In the genomic region with DNA sequence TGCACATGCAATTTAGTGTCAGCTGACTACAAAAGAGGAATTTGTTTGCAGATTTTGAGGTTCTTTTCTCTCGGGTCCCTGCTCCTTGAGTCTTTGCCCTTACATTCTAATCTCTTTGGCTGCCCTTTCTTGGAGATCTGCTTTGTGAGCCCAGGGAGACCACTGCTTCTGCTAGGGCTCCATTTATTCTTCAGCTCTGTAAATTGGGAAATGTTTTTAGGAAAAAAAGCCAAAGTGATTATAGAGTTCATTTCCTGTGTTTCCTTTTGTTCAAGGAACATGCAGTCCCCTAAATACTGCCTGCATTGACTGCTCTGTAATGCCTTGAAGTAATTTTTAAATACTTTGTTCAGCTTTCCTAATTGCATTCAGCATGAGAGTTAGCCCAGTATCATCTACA, we compare ENCODE assay signal across 25 cellular contexts.
DNase-seq lines count a peak whose midpoint lies in the region; ATAC-seq and TF ChIP-seq lines count a peak whose summit lies in the region.
"Had no signal": no experiment of that assay in that cellular context is flagged by ENCODE, and none has a peak within 500 bp of the region (broad histone marks: within the 10 kb centered on the region; RNA-seq: fewer than 3 reads in every experiment).

No MANE protein-coding gene starts in this region.

- no peaks in the 10 kb centered on the region for H3K23me2 ChIP-seq in H9 (ENCODE audit: insufficient read length, low read depth, low read length, poor library complexity, severe bottlenecking)

- no peak overlapping the region for H3K14ac ChIP-seq in H9 (ENCODE audit: insufficient read depth, low read length)

- H3K36me3 ChIP-seq in brain microvascular endothelial cell (replicated peaks) (no peaks in the 10 kb centered on the region), psoas muscle (ENCODE audit: insufficient read depth in 1 of 2, low read depth in 1 of 2) (no peaks in the 10 kb centered on the region)
- H3K36me3 ChIP-seq: gastroesophageal sphincter had no signal

- no peak overlapping the region for H3K56ac ChIP-seq in H9 (ENCODE audit: insufficient read length, low read depth, low read length)

- no peak overlapping the region for H4K8ac ChIP-seq in H9 (replicated peaks; ENCODE audit: insufficient read length, low read depth, low read length)

- no peak overlapping the region for H3K4me2 ChIP-seq in H9 (ENCODE audit: insufficient read depth, insufficient read length, low read length)

- no peak overlapping the region for H2BK5ac ChIP-seq in H9 (ENCODE audit: insufficient read length, low read length)

- no peaks in the 10 kb centered on the region for H3K79me2 ChIP-seq in H9 (ENCODE audit: insufficient read depth, low read length)

- peaks cover 0 to 7% (median 0%) of the 10 kb centered on the region in 3 experiments; a peak in 2 of 7 replicates for H3K36me3 Mint-ChIP-seq in H9 (ENCODE audit: insufficient read depth in 1 of 3, low read depth in 3 of 3)
- H3K36me3 Mint-ChIP-seq: activated naive CD8-positive, alpha-beta T cell treated with anti-CD3 and anti-CD28 coated beads for 36 hours; CD14-positive monocyte; immature natural killer cell had no signal

- H3T11ph ChIP-seq in H9 (ENCODE audit: low read length) = no peak overlapping the region

- H2AFZ ChIP-seq in H9 (ENCODE audit: low read length) = peak overlapping the region; percentile 8

- WGBS in H9 (ENCODE audit: extremely low coverage, insufficient read length, low lambda C conversion rate) = no CpG with 5 or more reads among the region's 1 CpG
- 27 to 71% (median 39%) methylated on average over 1 of the region's 1 CpG for WGBS in psoas muscle, 3 donors

- no peak for TF ChIP-seq CTCF in H9 (conservative IDR thresholded peaks at IDR 0.05)
- no peak for TF ChIP-seq CTCF in brain microvascular endothelial cell (IDR thresholded peaks at IDR 0.05; ENCODE audit: low read depth, low read length, missing control alignments)
- no peak for TF ChIP-seq CTCF in psoas muscle (IDR thresholded peaks at IDR 0.05)

- in situ Hi-C loops in brain microvascular endothelial cell (cut with HindIII; ENCODE audit: low pct_ligation_motif_present, low sequenced_read_pairs) = no loop called here

- H3K4me3 Mint-ChIP-seq in H9 = no peak overlapping the region
- H3K4me3 Mint-ChIP-seq: activated B cell treated with CpG ODN at 0.5 μM for 24 hours; activated naive CD8-positive, alpha-beta T cell treated with anti-CD3 and anti-CD28 coated beads for 36 hours; CD14-positive monocyte; immature natural killer cell had no signal

- DNase-seq in H9 (no peak), brain microvascular endothelial cell (no peak), left ventricle myocardium superior (no peak), psoas muscle (no peak), dedifferentiated amniotic fluid mesenchymal stem cell (ENCODE audit: extremely low spot score) (no peak), NCI-H1105 treated with DMSO at 0.1 percent for 48 hours (lab: John Stamatoyannopoulos, UW) (no peak)
- no peak for DNase-seq in activated effector memory CD4-positive, alpha-beta T cell treated with Interleukin-2 at 50 U/mL for 16 hours
- DNase-seq: activated B cell treated with CpG ODN at 0.5 μM for 24 hours; activated CD4-positive, alpha-beta T cell treated with anti-CD3 and anti-CD28 coated beads, Interleukin-2, amount 50 U/mL, for 4 hours; activated naive CD8-positive, alpha-beta T cell treated with anti-CD3 and anti-CD28 coated beads for 36 hours; cerebellar nuclear complex; effector CD4-positive, alpha-beta T cell; hippocampal formation; immature natural killer cell; NCI-H1417; NCI-H2081; NCI-H774; retina; stimulated activated CD4-positive, alpha-beta T cell treated with anti-CD3 and anti-CD28 coated beads, Interleukin-4, amount 100 ng/mL, for 4 hours; stimulated activated naive CD4-positive, alpha-beta T cell; testis had no signal

- H3K27me3 ChIP-seq in H9 (ENCODE audit: insufficient read depth, low read length) (no peaks in the 10 kb centered on the region), brain microvascular endothelial cell (replicated peaks) (no peaks in the 10 kb centered on the region), psoas muscle (ENCODE audit: insufficient read depth in 3 of 3, low read length in 2 of 3) (no peaks in the 10 kb centered on the region)
- H3K27me3 ChIP-seq: gastroesophageal sphincter, testis had no signal

- H3K9me3 ChIP-seq in H9 (ENCODE audit: control insufficient read depth, low read depth, low read length) (no peaks in the 10 kb centered on the region), psoas muscle (peaks cover 3% of the 10 kb centered on the region)
- H3K9me3 ChIP-seq: gastroesophageal sphincter, testis had no signal

- no peak overlapping the region for H2AK5ac ChIP-seq in H9 (ENCODE audit: insufficient read length, low read length)

- peak; percentile 50 for ATAC-seq in left ventricle myocardium superior
- no peak for ATAC-seq in psoas muscle
- ATAC-seq: gastroesophageal sphincter had no signal

- no peak overlapping the region for H4K5ac ChIP-seq in H9 (ENCODE audit: insufficient read length, low read depth, low read length)

- H3K27ac Mint-ChIP-seq in H9 = no peak overlapping the region
- H3K27ac Mint-ChIP-seq: activated B cell treated with CpG ODN at 0.5 μM for 24 hours; activated naive CD8-positive, alpha-beta T cell treated with anti-CD3 and anti-CD28 coated beads for 36 hours; activated T-helper 2 cell treated with anti-CD3 and anti-CD28 coated beads, Interferon-gamma antibody, Interleukin-2, Interleukin-4, amounts not matched to agents 10 μg/mL and 5 μg/mL and 100 μg/mL, durations not matched to agents 14 hours and 24 hours and 36 hours; CD14-positive monocyte; immature natural killer cell had no signal

- H3K23ac ChIP-seq in H9 (ENCODE audit: insufficient read length, low read depth, low read length) = no peak overlapping the region

- no peak overlapping the region for H2BK20ac ChIP-seq in H9 (ENCODE audit: low read depth, low read length, poor library complexity, severe bottlenecking)

- no peaks in the 10 kb centered on the region for H3K27me3 Mint-ChIP-seq in H9 (ENCODE audit: low read depth)
- H3K27me3 Mint-ChIP-seq: activated B cell treated with CpG ODN at 0.5 μM for 24 hours; activated naive CD8-positive, alpha-beta T cell treated with anti-CD3 and anti-CD28 coated beads for 36 hours had no signal

- no peaks in the 10 kb centered on the region for H3K79me1 ChIP-seq in H9 (ENCODE audit: insufficient read depth, low read depth, low read length, poor library complexity, severe bottlenecking)

- no peak overlapping the region for H4K91ac ChIP-seq in H9 (ENCODE audit: insufficient read length, low read depth, low read length)

- H3K4me1 Mint-ChIP-seq in H9 = 0 out of 4 replicates have a peak, but pooled peaks cover 0 to 2% of the 10 kb centered on the region in 2 experiments
- H3K4me1 Mint-ChIP-seq: activated B cell treated with CpG ODN at 0.5 μM for 24 hours; activated naive CD8-positive, alpha-beta T cell treated with anti-CD3 and anti-CD28 coated beads for 36 hours; CD14-positive monocyte; immature natural killer cell had no signal

- H3K4ac ChIP-seq in H9 (ENCODE audit: low read depth, low read length) = no peak overlapping the region

- H2BK120ac ChIP-seq in H9 (ENCODE audit: low read depth, low read length, poor library complexity, severe bottlenecking) = no peak overlapping the region

- H3K18ac ChIP-seq in H9 (ENCODE audit: insufficient read length, low read depth, low read length) = no peak overlapping the region

- H2BK12ac ChIP-seq in H9 (ENCODE audit: insufficient read length, low read depth, low read length) = no peak overlapping the region

- H3K4me3 ChIP-seq in brain microvascular endothelial cell (ENCODE audit: low read depth, low read length) = no peak overlapping the region
- no peak overlapping the region for H3K4me3 ChIP-seq in psoas muscle
- H3K4me3 ChIP-seq: gastroesophageal sphincter, lung, testis had no signal

- H3K9me3 Mint-ChIP-seq in H9 = peaks cover 2 to 6% of the 10 kb centered on the region in 2 experiments; a peak in 4 of 5 replicates
- H3K9me3 Mint-ChIP-seq: activated T-helper 2 cell treated with anti-CD3 and anti-CD28 coated beads, Interferon-gamma antibody, Interleukin-2, Interleukin-4, amounts not matched to agents 10 μg/mL and 5 μg/mL and 100 μg/mL, durations not matched to agents 14 hours and 24 hours and 36 hours had no signal

- H3K27ac ChIP-seq in H9 (ENCODE audit: insufficient read length, low read depth, low read length) (no peak overlapping the region), brain microvascular endothelial cell (peak overlapping the region; percentile 87), psoas muscle (peak overlapping the region; percentile 3)

- no peaks in the 10 kb centered on the region for H4K20me1 ChIP-seq in H9 (ENCODE audit: control insufficient read depth, insufficient read depth, insufficient read length)

- H3K4me1 ChIP-seq in H9 (ENCODE audit: insufficient read depth, low read length) (0 out of 2 replicates have a peak, but pooled peaks cover 2% of the 10 kb centered on the region), psoas muscle (no peaks in the 10 kb centered on the region)
- H3K4me1 ChIP-seq: testis had no signal

- H2BK15ac ChIP-seq in H9 (ENCODE audit: low read depth, low read length) = no peak overlapping the region

- no peak overlapping the region for H3K9ac ChIP-seq in H9 (ENCODE audit: extremely low read depth, insufficient read length, low read length)

- intact Hi-C loops in left ventricle myocardium superior (cut with micrococcal nuclease) (no loop called here), psoas muscle (cut with DNase I) (no loop called here)
